1 cellular context compared by ENCODE assay signal in genomic region chr17:46178550-46179198, GRCh38.
TF ChIP-seq lines count a peak whose summit lies in the region.

No MANE protein-coding gene starts in this region.

TF ChIP-seq in IMR-90, 13 proteins besides CTCF, POLR2A, EP300 and RAD21:
- TF ChIP-seq MAFK (IDR thresholded peaks at IDR 0.05; ENCODE audit: low read depth, low read length) (no peak), CEBPB (IDR thresholded peaks at IDR 0.05; ENCODE audit: low read depth, low read length) (peak; percentile 90), NFE2L2 (IDR thresholded peaks at IDR 0.05; ENCODE audit: low read depth, low read length) (no peak)
